Comparison of ENCODE assay signal across 2 cellular contexts in the genomic region with DNA sequence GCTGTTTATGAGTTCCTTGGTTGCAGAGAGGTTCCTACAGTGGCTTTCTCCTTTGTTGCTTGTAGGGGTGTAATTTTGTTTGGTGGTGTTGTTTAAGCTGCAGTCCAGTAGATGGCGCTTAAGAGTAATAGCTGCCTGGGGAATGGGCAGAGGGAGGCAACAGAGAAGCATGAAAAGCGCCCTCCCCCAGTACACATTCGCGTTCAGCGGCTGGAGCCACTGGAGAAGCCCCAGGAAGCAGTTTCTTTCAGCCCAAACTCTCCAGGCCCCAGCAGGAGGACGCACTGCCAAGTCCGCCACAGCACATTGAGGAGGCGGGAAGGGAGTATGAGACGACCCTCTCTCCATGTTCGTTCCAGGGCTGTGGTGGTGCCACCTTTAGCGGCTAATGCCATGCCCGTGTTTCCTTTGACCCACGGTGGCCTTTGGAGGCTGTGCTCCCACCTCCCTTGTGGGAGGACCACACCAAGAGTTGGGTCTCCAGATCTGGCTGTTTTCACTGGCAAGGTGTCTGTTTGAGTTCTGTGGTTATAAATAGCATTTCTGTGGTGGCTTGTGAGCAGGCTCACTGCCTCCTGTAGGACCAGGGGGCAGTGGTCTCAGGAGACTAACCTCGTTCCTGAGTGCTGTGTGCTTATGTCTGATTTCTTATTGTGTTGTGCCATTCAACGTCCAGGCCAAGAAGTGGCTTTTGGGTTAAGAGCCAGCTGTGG.
TF ChIP-seq lines count a peak whose summit lies in the region.

No MANE protein-coding gene starts in this region.

TF ChIP-seq in HCT116, 20 proteins besides CTCF, POLR2A, EP300 and RAD21 (continued from another document):
- TF ChIP-seq SIN3A (IDR thresholded peaks at IDR 0.05; ENCODE audit: low read depth) (no peak), SRF (IDR thresholded peaks at IDR 0.05; ENCODE audit: low read depth) (no peak), EZH2phosphoT487 (IDR thresholded peaks at IDR 0.05; ENCODE audit: borderline replicate concordance) (no peak), CBX3 (IDR thresholded peaks at IDR 0.05; ENCODE audit: low read depth) (no peak), FOSL1 (IDR thresholded peaks at IDR 0.05; ENCODE audit: low read depth) (no peak), TCF7L2 (IDR thresholded peaks at IDR 0.05; ENCODE audit: borderline replicate concordance, extremely low read depth, insufficient read depth, insufficient read length) (no peak), EGR1 (IDR thresholded peaks at IDR 0.05; ENCODE audit: low read depth) (no peak), SP1 (IDR thresholded peaks at IDR 0.05; ENCODE audit: low read depth) (no peak), CEBPB (IDR thresholded peaks at IDR 0.05; ENCODE audit: low read depth) (no peak), JUND (IDR thresholded peaks at IDR 0.05) (no peak), EZH2 (IDR thresholded peaks at IDR 0.05) (no peak)
- TF ChIP-seq, protein P1, sequence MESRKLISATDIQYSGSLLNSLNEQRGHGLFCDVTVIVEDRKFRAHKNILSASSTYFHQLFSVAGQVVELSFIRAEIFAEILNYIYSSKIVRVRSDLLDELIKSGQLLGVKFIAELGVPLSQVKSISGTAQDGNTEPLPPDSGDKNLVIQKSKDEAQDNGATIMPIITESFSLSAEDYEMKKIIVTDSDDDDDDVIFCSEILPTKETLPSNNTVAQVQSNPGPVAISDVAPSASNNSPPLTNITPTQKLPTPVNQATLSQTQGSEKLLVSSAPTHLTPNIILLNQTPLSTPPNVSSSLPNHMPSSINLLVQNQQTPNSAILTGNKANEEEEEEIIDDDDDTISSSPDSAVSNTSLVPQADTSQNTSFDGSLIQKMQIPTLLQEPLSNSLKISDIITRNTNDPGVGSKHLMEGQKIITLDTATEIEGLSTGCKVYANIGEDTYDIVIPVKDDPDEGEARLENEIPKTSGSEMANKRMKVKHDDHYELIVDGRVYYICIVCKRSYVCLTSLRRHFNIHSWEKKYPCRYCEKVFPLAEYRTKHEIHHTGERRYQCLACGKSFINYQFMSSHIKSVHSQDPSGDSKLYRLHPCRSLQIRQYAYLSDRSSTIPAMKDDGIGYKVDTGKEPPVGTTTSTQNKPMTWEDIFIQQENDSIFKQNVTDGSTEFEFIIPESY (IDR thresholded peaks at IDR 0.05; ENCODE audit: extremely low read depth, insufficient replicate concordance, low read length) = no peak
- TF ChIP-seq, protein P2, sequence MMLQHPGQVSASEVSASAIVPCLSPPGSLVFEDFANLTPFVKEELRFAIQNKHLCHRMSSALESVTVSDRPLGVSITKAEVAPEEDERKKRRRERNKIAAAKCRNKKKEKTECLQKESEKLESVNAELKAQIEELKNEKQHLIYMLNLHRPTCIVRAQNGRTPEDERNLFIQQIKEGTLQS (IDR thresholded peaks at IDR 0.05) = no peak
TF ChIP-seq in HCT116: peak in this region for 0.

TF ChIP-seq in endothelial cell of umbilical vein, 7 proteins besides CTCF, POLR2A, EP300 and RAD21 (continued from another document):
- TF ChIP-seq POLR2AphosphoS5 (IDR thresholded peaks at IDR 0.05; ENCODE audit: insufficient read depth, low read depth, low read length) (no peak), GATA2 (IDR thresholded peaks at IDR 0.05; ENCODE audit: insufficient read depth, insufficient read length, low read depth, low read length) (no peak)
